In genomic region chr1:94792473-94792875, GRCh38 we compare ENCODE assay signal across 8 cellular contexts. TPM values are rescaled to one million over a fixed set of nuclear protein-coding genes. Genes with fewer than 3 reads are reported as not detected.
DNase-seq lines count a peak whose midpoint lies in the region; ATAC-seq and TF ChIP-seq lines count a peak whose summit lies in the region.

No MANE protein-coding gene starts in this region.

- no peak for TF ChIP-seq POLR2A in testis (IDR thresholded peaks at IDR 0.05)

- ATAC-seq in GM18870 (IDR thresholded peaks at IDR 0.05; ENCODE audit: unreplicated experiment) (peak; percentile 97), HG02943 (IDR thresholded peaks at IDR 0.05; ENCODE audit: low read depth, unreplicated experiment) (peak; percentile 92)

- intact Hi-C loops in PC-9 (cut with micrococcal nuclease; ENCODE audit: unreplicated experiment): no loop called here
- intact Hi-C loops in testis (cut with DNase I; ENCODE audit: low total_unique reads): no loop called here

- H3K4me1 ChIP-seq in PC-9 (replicated peaks; ENCODE audit: insufficient read depth): peaks cover 27% of the 10 kb centered on the region
- H3K4me1 ChIP-seq in cardiac muscle cell (ENCODE audit: low read depth): peaks cover 8% of the 10 kb centered on the region
- peaks cover 17% of the 10 kb centered on the region for H3K4me1 ChIP-seq in testis
- H3K4me1 ChIP-seq in BE2C: no peaks in the 10 kb centered on the region

- TF ChIP-seq CTCF in PC-9 (conservative IDR thresholded peaks at IDR 0.05): no peak
- peak; percentile 30 for TF ChIP-seq CTCF in cardiac muscle cell (IDR thresholded peaks at IDR 0.05; ENCODE audit: low read depth, low read length)
- TF ChIP-seq CTCF in testis (IDR thresholded peaks at IDR 0.05): peak in 2 of 3 experiments; percentile 9 to 32
- no peak for TF ChIP-seq CTCF in BE2C (IDR thresholded peaks at IDR 0.05; ENCODE audit: low read depth, low read length)

- 19 to 33% methylated on average over 4 of the region's 4 CpGs for WGBS in testis, 2 donors

- no peak overlapping the region for H2AFZ ChIP-seq in PC-9

- CTCF ChIA-PET in PC-9 (lab: Charles Lee): no interaction called here

- H3K27ac ChIP-seq in PC-9 (peak overlapping the region; percentile 35), cardiac muscle cell (no peak overlapping the region), testis (peak overlapping the region; percentile 41 to 83)

- POLR2A ChIA-PET in PC-9 (lab: Charles Lee; ENCODE audit: unreplicated experiment): interaction anchor here (0.5 to 0.6 kb wide), 3 partner anchors 65 to 265 kb away, joined by 5 to 11 read pairs (median 11); no protein-coding TSS in a partner anchor

- H3F3A ChIP-seq in PC-9 (ENCODE audit: insufficient read depth, low read depth): 0 out of 2 replicates have a peak, but pooled peaks cover 5% of the 10 kb centered on the region

- no peaks in the 10 kb centered on the region for H4K20me1 ChIP-seq in PC-9 (ENCODE audit: insufficient read depth)

- H3K36me3 ChIP-seq in PC-9 (ENCODE audit: low read depth): no peaks in the 10 kb centered on the region
- no peaks in the 10 kb centered on the region for H3K36me3 ChIP-seq in cardiac muscle cell
- H3K36me3 ChIP-seq in testis (ENCODE audit: low read depth, missing control alignments): no peaks in the 10 kb centered on the region
- H3K36me3 ChIP-seq in BE2C: no peaks in the 10 kb centered on the region

- H3K9me3 ChIP-seq in PC-9 (ENCODE audit: insufficient read depth, low read depth): no peaks in the 10 kb centered on the region
- no peaks in the 10 kb centered on the region for H3K9me3 ChIP-seq in cardiac muscle cell (ENCODE audit: low read depth)
- H3K9me3 ChIP-seq in testis: no peaks in the 10 kb centered on the region
- no peaks in the 10 kb centered on the region for H3K9me3 ChIP-seq in BE2C

- no peaks in the 10 kb centered on the region for H3K79me2 ChIP-seq in PC-9 (ENCODE audit: low read depth)

- H3K27me3 ChIP-seq in PC-9 (ENCODE audit: insufficient read depth, low read depth) (no peaks in the 10 kb centered on the region), cardiac muscle cell (no peaks in the 10 kb centered on the region), testis (no peaks in the 10 kb centered on the region), BE2C (no peaks in the 10 kb centered on the region)

- H3K4me2 ChIP-seq in PC-9: no peak overlapping the region

- no peak overlapping the region for H3K4me3 ChIP-seq in PC-9
- H3K4me3 ChIP-seq in cardiac muscle cell: no peak overlapping the region
- H3K4me3 ChIP-seq in testis: no peak overlapping the region
- H3K4me3 ChIP-seq in BE2C (ENCODE audit: low read depth, low read length): no peak overlapping the region

- no TSS peak for BruUV-seq in PC-9 (replicated peaks; lab: Mats Ljungman, UMichigan)

- no peaks in the 10 kb centered on the region for H3K9me2 ChIP-seq in PC-9 (ENCODE audit: insufficient read depth)

- DNase-seq in PC-9 (peak in 1 of 2 experiments; percentile 70), cardiac muscle cell (ENCODE audit: low read depth in 1 of 2, low spot score in 1 of 2) (peak in 1 of 2 donors; percentile 51), testis (peak; percentile 35), BE2C (no peak), COLO668 (lab: John Stamatoyannopoulos, UW; ENCODE audit: unreplicated experiment) (no peak), NCI-H774 (lab: John Stamatoyannopoulos, UW) (no peak)

RNA-seq across cellular contexts. Expression of gene SLC44A3, which starts 27.7 kb away (rescaled TPM):
- total RNA-seq in PC-9 (2021) (11.0 and 17.5 TPM in 2 replicates), cardiac muscle cell (3.2 and 17.8 TPM in 2 replicates), testis (1 to 10 TPM; 2.7 to 3.4 TPM)
- polyA plus RNA-seq in cardiac muscle cell (1.1 and 1.2 TPM in 2 replicates), testis (ENCODE audit: insufficient read depth, low read depth, low replicate concordance) (6.4 TPM)
- polyA plus RNA-seq in BE2C (2012; ENCODE audit: insufficient read depth, insufficient read length, low read depth): not detected

Comparison
In these comparisons a context has a peak if more than half of its experiments do, and no peak if none do; other contexts are left out.
1. CTCF ChIP-seq: peak in cardiac muscle cell (single experiment) and testis (2 of 3); none in PC-9 (single experiment) and BE2C (single experiment).